ENCODE assay signal across 1 cellular context in the genomic region with DNA sequence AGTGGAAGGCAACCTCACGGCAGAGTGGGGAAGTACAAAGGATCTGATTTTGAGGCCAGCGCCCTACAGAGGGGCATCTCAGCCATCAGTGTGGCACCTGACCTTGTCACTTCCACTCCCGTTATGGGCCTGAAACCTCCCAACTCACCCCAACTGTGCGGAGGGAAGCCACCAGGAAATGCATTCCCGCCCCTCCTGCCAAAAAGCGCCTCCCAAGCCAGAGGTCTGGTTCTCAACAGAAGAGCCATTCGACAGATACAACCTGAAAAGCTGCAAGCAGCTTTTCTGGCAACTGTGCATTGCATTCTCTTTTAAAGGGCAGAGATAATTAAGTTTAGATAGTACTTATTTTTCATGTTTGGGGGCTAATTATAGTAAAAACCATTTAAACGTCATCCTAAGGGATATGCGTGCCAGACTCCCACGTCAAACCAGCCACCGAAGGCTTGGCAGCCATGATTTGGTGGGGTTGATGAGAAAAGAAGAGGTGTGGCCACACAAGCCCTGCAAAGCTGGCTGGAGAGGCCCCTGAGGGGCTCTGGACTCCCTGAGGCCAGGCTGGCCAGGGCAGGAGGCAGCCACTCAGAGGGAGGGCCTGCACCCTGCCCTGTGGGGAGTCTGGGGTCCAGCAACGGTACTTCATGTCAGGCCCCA.
TF ChIP-seq lines count a peak whose summit lies in the region.

No MANE protein-coding gene starts in this region.

TF ChIP-seq in WTC11, 78 proteins besides CTCF, POLR2A, EP300 and RAD21 (continued from another document):
- TF ChIP-seq, protein P1, sequence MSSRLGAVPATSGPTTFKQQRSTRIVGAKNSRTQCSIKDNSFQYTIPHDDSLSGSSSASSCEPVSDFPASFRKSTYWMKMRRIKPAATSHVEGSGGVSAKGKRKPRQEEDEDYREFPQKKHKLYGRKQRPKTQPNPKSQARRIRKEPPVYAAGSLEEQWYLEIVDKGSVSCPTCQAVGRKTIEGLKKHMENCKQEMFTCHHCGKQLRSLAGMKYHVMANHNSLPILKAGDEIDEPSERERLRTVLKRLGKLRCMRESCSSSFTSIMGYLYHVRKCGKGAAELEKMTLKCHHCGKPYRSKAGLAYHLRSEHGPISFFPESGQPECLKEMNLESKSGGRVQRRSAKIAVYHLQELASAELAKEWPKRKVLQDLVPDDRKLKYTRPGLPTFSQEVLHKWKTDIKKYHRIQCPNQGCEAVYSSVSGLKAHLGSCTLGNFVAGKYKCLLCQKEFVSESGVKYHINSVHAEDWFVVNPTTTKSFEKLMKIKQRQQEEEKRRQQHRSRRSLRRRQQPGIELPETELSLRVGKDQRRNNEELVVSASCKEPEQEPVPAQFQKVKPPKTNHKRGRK (CRISPR knock-in tag; IDR thresholded peaks at IDR 0.05; ENCODE audit: borderline replicate concordance), result no peak
- TF ChIP-seq, protein P2, sequence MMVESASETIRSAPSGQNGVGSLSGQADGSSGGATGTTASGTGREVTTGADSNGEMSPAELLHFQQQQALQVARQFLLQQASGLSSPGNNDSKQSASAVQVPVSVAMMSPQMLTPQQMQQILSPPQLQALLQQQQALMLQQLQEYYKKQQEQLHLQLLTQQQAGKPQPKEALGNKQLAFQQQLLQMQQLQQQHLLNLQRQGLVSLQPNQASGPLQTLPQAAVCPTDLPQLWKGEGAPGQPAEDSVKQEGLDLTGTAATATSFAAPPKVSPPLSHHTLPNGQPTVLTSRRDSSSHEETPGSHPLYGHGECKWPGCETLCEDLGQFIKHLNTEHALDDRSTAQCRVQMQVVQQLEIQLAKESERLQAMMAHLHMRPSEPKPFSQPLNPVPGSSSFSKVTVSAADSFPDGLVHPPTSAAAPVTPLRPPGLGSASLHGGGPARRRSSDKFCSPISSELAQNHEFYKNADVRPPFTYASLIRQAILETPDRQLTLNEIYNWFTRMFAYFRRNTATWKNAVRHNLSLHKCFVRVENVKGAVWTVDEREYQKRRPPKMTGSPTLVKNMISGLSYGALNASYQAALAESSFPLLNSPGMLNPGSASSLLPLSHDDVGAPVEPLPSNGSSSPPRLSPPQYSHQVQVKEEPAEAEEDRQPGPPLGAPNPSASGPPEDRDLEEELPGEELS (CRISPR knock-in tag; IDR thresholded peaks at IDR 0.05), result no peak
- TF ChIP-seq, protein P3, sequence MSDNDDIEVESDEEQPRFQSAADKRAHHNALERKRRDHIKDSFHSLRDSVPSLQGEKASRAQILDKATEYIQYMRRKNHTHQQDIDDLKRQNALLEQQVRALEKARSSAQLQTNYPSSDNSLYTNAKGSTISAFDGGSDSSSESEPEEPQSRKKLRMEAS (CRISPR knock-in tag; IDR thresholded peaks at IDR 0.05), result no peak
- TF ChIP-seq, protein P4, sequence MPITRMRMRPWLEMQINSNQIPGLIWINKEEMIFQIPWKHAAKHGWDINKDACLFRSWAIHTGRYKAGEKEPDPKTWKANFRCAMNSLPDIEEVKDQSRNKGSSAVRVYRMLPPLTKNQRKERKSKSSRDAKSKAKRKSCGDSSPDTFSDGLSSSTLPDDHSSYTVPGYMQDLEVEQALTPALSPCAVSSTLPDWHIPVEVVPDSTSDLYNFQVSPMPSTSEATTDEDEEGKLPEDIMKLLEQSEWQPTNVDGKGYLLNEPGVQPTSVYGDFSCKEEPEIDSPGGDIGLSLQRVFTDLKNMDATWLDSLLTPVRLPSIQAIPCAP (CRISPR knock-in tag; IDR thresholded peaks at IDR 0.05), result no peak
- no peak for TF ChIP-seq NR3C1 (CRISPR knock-in tag; conservative IDR thresholded peaks at IDR 0.05; ENCODE audit: low read depth)
- TF ChIP-seq, protein P5, sequence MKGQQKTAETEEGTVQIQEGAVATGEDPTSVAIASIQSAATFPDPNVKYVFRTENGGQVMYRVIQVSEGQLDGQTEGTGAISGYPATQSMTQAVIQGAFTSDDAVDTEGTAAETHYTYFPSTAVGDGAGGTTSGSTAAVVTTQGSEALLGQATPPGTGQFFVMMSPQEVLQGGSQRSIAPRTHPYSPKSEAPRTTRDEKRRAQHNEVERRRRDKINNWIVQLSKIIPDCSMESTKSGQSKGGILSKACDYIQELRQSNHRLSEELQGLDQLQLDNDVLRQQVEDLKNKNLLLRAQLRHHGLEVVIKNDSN (CRISPR knock-in tag; IDR thresholded peaks at IDR 0.05), result no peak
- no peak for TF ChIP-seq MXD4 (CRISPR knock-in tag; IDR thresholded peaks at IDR 0.05; ENCODE audit: borderline replicate concordance)
- TF ChIP-seq JUN (CRISPR knock-in tag; IDR thresholded peaks at IDR 0.05), result no peak
